Comparison of ENCODE assay signal across 40 cellular contexts in the genomic region with DNA sequence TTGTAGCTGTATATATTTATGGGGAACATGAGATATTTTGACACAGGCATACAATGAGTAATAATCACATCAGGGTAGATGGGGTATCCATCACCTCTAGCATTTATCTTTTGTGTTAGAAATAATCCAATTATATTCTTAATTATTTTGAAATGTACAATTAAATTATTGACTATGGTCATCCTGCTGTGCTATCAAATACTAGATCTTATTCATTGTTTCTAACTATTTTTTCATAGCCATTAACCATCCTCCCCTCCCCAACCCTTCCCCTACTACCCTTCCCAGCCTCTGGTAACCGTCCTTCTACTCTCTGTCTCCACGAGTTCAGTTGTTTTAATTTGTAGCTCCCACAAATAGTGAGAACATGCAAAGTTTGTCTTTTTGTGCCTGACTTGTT. TPM values are rescaled to one million over a fixed set of nuclear protein-coding genes. Genes with fewer than 3 reads are reported as not detected.
"Had no signal": no experiment of that assay in that cellular context is flagged by ENCODE, and none has a peak within 500 bp of the region (broad histone marks: within the 10 kb centered on the region; RNA-seq: fewer than 3 reads in every experiment).

No MANE protein-coding gene starts in this region.

- H3K27me3 Mint-ChIP-seq: activated B cell treated with CpG ODN at 0.5 μM for 24 hours; activated CD4-positive, alpha-beta memory T cell treated with anti-CD3 and anti-CD28 coated beads for 36 hours; activated CD4-positive, alpha-beta T cell treated with anti-CD3 and anti-CD28 coated beads, Interleukin-2, amount 10 ng/mL, durations not matched to agents 24 days and 14 days; activated CD8-positive, alpha-beta T cell treated with anti-CD3 and anti-CD28 coated beads for 36 hours; activated naive CD4-positive, alpha-beta T cell treated with anti-CD3 and anti-CD28 coated beads, Interleukin-2, amount 10 ng/mL, durations not matched to agents 7 days and 5 days; activated naive CD8-positive, alpha-beta T cell treated with anti-CD3 and anti-CD28 coated beads for 36 hours; activated T-helper 17 cell treated with anti-CD3 and anti-CD28 coated beads, Interleukin-2, amount 50 U/mL, for 72 hours; T-cell had no signal

- H3K4me1 ChIP-seq: adrenal gland, body of pancreas had no signal

- H3K27ac Mint-ChIP-seq: activated B cell treated with CpG ODN at 0.5 μM for 24 hours; activated CD4-positive, alpha-beta memory T cell treated with anti-CD3 and anti-CD28 coated beads for 36 hours; activated CD4-positive, alpha-beta T cell treated with anti-CD3 and anti-CD28 coated beads, Interleukin-2, amount 10 ng/mL, durations not matched to agents 24 days and 14 days; activated CD8-positive, alpha-beta T cell treated with anti-CD3 and anti-CD28 coated beads for 36 hours; activated naive CD4-positive, alpha-beta T cell treated with anti-CD3 and anti-CD28 coated beads, Interleukin-2, amount 10 ng/mL, durations not matched to agents 7 days and 5 days; activated naive CD4-positive, alpha-beta T cell treated with anti-CD3 and anti-CD28 coated beads, Interleukin-2, amount 50 U/mL, for 72 hours; activated naive CD8-positive, alpha-beta T cell treated with anti-CD3 and anti-CD28 coated beads for 36 hours; activated T-cell treated with anti-CD3 and anti-CD28 coated beads, Interleukin-2, amount 50 U/mL, for 72 hours; activated T-helper 1 cell treated with anti-CD3 and anti-CD28 coated beads, Interleukin-12 subunit alpha, Interleukin-12 subunit beta, Interleukin-2, Interleukin-4 antibody, amounts not matched to agents 30 ng/mL and 10 ng/mL and 1 ng/mL, durations not matched to agents 14 hours and 24 hours and 36 hours; activated T-helper 17 cell treated with anti-CD3 and anti-CD28 coated beads, Interleukin-2, amount 50 U/mL, for 72 hours; T-cell; T-helper 2 cell treated with Interferon-gamma antibody and Interleukin-4, amounts not matched to agents 5 μg/mL and 100 μg/mL, for 36 hours had no signal

- DNase-seq: activated B cell treated with CpG ODN at 0.5 μM for 24 hours; activated CD4-positive, alpha-beta memory T cell treated with anti-CD3 and anti-CD28 coated beads for 36 hours; activated CD4-positive, alpha-beta T cell treated with anti-CD3 and anti-CD28 coated beads for 4 hours; activated CD4-positive, alpha-beta T cell treated with anti-CD3 and anti-CD28 coated beads, Interleukin-2, amount 10 ng/mL, durations not matched to agents 24 days and 14 days; activated CD4-positive, alpha-beta T cell treated with anti-CD3 and anti-CD28 coated beads, Interleukin-2, amount 50 U/mL, for 1 hour; activated CD4-positive, alpha-beta T cell treated with anti-CD3 and anti-CD28 coated beads, Interleukin-2, amount 50 U/mL, for 4 hours; activated CD4-positive, CD25-positive, alpha-beta regulatory T cell treated with anti-CD3 and anti-CD28 coated beads, Interleukin-2, amount 50 U/mL, for 72 hours; activated CD8-positive, alpha-beta memory T cell treated with anti-CD3 and anti-CD28 coated beads, Interleukin-2, amount 50 U/mL, for 4 hours; activated CD8-positive, alpha-beta T cell treated with anti-CD3 and anti-CD28 coated beads for 36 hours; activated effector memory CD4-positive, alpha-beta T cell treated with anti-CD3 and anti-CD28 coated beads, Interleukin-2, amount 50 U/mL, for 16 hours; activated gamma-delta T cell treated with Interleukin-2 at 50 U/mL for 16 hours; activated naive CD4-positive, alpha-beta T cell; activated naive CD4-positive, alpha-beta T cell treated with anti-CD3 and anti-CD28 coated beads, Interleukin-2, amount 10 ng/mL, durations not matched to agents 7 days and 5 days; activated naive CD8-positive, alpha-beta T cell treated with anti-CD3 and anti-CD28 coated beads for 36 hours; activated T-cell treated with anti-CD3 and anti-CD28 coated beads for 4 hours; activated T-cell treated with anti-CD3 and anti-CD28 coated beads, Interleukin-2, amount 50 U/mL, for 1 hour; activated T-cell treated with anti-CD3 and anti-CD28 coated beads, Interleukin-2, amount 50 U/mL, for 4 hours; activated T-cell treated with anti-CD3 and anti-CD28 coated beads, Interleukin-2, amount 50 U/mL, for 72 hours; adrenal gland; amniotic stem cell; aorta; body of pancreas; brain microvascular endothelial cell; central memory CD4-positive, alpha-beta T cell; cerebellar nuclear complex; T-cell; T-helper 2 cell; T-helper 9 cell had no signal

- H3K4me1 Mint-ChIP-seq: activated B cell treated with CpG ODN at 0.5 μM for 24 hours; activated CD4-positive, alpha-beta T cell treated with anti-CD3 and anti-CD28 coated beads, Interleukin-2, amount 10 ng/mL, durations not matched to agents 24 days and 14 days; activated naive CD4-positive, alpha-beta T cell treated with anti-CD3 and anti-CD28 coated beads, Interleukin-2, amount 10 ng/mL, durations not matched to agents 7 days and 5 days had no signal

- H3K4me3 Mint-ChIP-seq: activated B cell treated with CpG ODN at 0.5 μM for 24 hours; activated CD4-positive, alpha-beta memory T cell treated with anti-CD3 and anti-CD28 coated beads for 36 hours; activated CD4-positive, alpha-beta T cell treated with anti-CD3 and anti-CD28 coated beads, Interleukin-2, amount 10 ng/mL, durations not matched to agents 24 days and 14 days; activated CD8-positive, alpha-beta T cell treated with anti-CD3 and anti-CD28 coated beads for 36 hours; activated naive CD4-positive, alpha-beta T cell treated with anti-CD3 and anti-CD28 coated beads, Interleukin-2, amount 10 ng/mL, durations not matched to agents 7 days and 5 days; activated naive CD8-positive, alpha-beta T cell treated with anti-CD3 and anti-CD28 coated beads for 36 hours; activated T-cell treated with anti-CD3 and anti-CD28 coated beads, Interleukin-2, amount 50 U/mL, for 4 hours; activated T-cell treated with anti-CD3 and anti-CD28 coated beads, Interleukin-2, amount 50 U/mL, for 72 hours; activated T-helper 1 cell treated with anti-CD3 and anti-CD28 coated beads, Interleukin-12 subunit alpha, Interleukin-12 subunit beta, Interleukin-2, Interleukin-4 antibody, amounts not matched to agents 30 ng/mL and 10 ng/mL and 1 ng/mL, durations not matched to agents 14 hours and 24 hours and 36 hours; activated T-helper 17 cell treated with anti-CD3 and anti-CD28 coated beads, Interleukin-2, amount 50 U/mL, for 72 hours; T-cell; T-helper 2 cell treated with Interferon-gamma antibody and Interleukin-4, amounts not matched to agents 5 μg/mL and 100 μg/mL, for 36 hours had no signal

- ATAC-seq: activated CD8-positive, alpha-beta T cell treated with anti-CD3 and anti-CD28 coated beads for 36 hours; activated naive CD4-positive, alpha-beta T cell treated with anti-CD3 and anti-CD28 coated beads, Interleukin-2, amount 50 U/mL, for 72 hours; activated T-cell treated with anti-CD3 and anti-CD28 coated beads, Interleukin-2, amount 50 U/mL, for 4 hours; activated T-cell treated with anti-CD3 and anti-CD28 coated beads, Interleukin-2, amount 50 U/mL, for 72 hours; activated T-helper 17 cell treated with anti-CD3 and anti-CD28 coated beads, Interleukin-2, amount 50 U/mL, for 72 hours; body of pancreas; T-cell had no signal

- H3K4me3 ChIP-seq: adrenal gland, body of pancreas, breast epithelium had no signal

- H3K9me3 ChIP-seq: adrenal gland, body of pancreas, breast epithelium had no signal

- H3K36me3 ChIP-seq: breast epithelium had no signal

- H3K27ac ChIP-seq: adrenal gland, body of pancreas, brain microvascular endothelial cell, breast epithelium, VCaP had no signal

- FAIRE-seq: astrocyte, TTC549 had no signal

- H3K9me3 Mint-ChIP-seq: activated B cell treated with CpG ODN at 0.5 μM for 24 hours; activated CD4-positive, alpha-beta memory T cell treated with anti-CD3 and anti-CD28 coated beads for 36 hours; activated CD4-positive, alpha-beta T cell treated with anti-CD3 and anti-CD28 coated beads, Interleukin-2, amount 10 ng/mL, durations not matched to agents 24 days and 14 days; activated CD8-positive, alpha-beta T cell treated with anti-CD3 and anti-CD28 coated beads for 36 hours; activated naive CD4-positive, alpha-beta T cell treated with anti-CD3 and anti-CD28 coated beads, Interleukin-2, amount 10 ng/mL, durations not matched to agents 7 days and 5 days; activated naive CD4-positive, alpha-beta T cell treated with anti-CD3 and anti-CD28 coated beads, Interleukin-2, amount 50 U/mL, for 72 hours; activated naive CD8-positive, alpha-beta T cell treated with anti-CD3 and anti-CD28 coated beads for 36 hours; activated T-cell treated with anti-CD3 and anti-CD28 coated beads, Interleukin-2, amount 50 U/mL, for 4 hours; activated T-cell treated with anti-CD3 and anti-CD28 coated beads, Interleukin-2, amount 50 U/mL, for 72 hours; activated T-helper 1 cell treated with anti-CD3 and anti-CD28 coated beads, Interleukin-12 subunit alpha, Interleukin-12 subunit beta, Interleukin-2, Interleukin-4 antibody, amounts not matched to agents 30 ng/mL and 10 ng/mL and 1 ng/mL, durations not matched to agents 14 hours and 24 hours and 36 hours; activated T-helper 17 cell treated with anti-CD3 and anti-CD28 coated beads, Interleukin-2, amount 50 U/mL, for 72 hours; T-cell; T-helper 2 cell treated with Interferon-gamma antibody and Interleukin-4, amounts not matched to agents 5 μg/mL and 100 μg/mL, for 36 hours had no signal

RNA-seq across cellular contexts. Expression of a gene that starts 28.5 kb away (rescaled TPM):
- total RNA-seq: activated B cell treated with CpG ODN at 0.5 μM for 24 hours; activated CD4-positive, alpha-beta memory T cell treated with anti-CD3 and anti-CD28 coated beads for 36 hours; activated CD4-positive, alpha-beta T cell treated with anti-CD3 and anti-CD28 coated beads, Interleukin-2, amount 10 ng/mL, durations not matched to agents 24 days and 14 days; activated CD8-positive, alpha-beta memory T cell treated with anti-CD3 and anti-CD28 coated beads for 36 hours; activated CD8-positive, alpha-beta T cell treated with anti-CD3 and anti-CD28 coated beads for 36 hours; activated naive CD4-positive, alpha-beta T cell treated with anti-CD3 and anti-CD28 coated beads, Interleukin-2, amount 50 U/mL, for 72 hours; activated naive CD8-positive, alpha-beta T cell treated with anti-CD3 and anti-CD28 coated beads for 36 hours; activated T-cell treated with anti-CD3 and anti-CD28 coated beads, Interleukin-2, amount 50 U/mL, for 4 hours; activated T-cell treated with anti-CD3 and anti-CD28 coated beads, Interleukin-2, amount 50 U/mL, for 72 hours; activated T-helper 1 cell treated with anti-CD3 and anti-CD28 coated beads, Interleukin-12 subunit alpha, Interleukin-12 subunit beta, Interleukin-2, Interleukin-4 antibody, amounts not matched to agents 30 ng/mL and 10 ng/mL and 1 ng/mL, durations not matched to agents 14 hours and 24 hours and 36 hours; activated T-helper 17 cell treated with anti-CD3 and anti-CD28 coated beads, Interleukin-2, amount 50 U/mL, for 72 hours; aorta; astrocyte; body of pancreas; breast epithelium; cardiac septum; chondrocyte; T-cell; T-helper 1 cell treated with Interleukin-12 subunit alpha and Interleukin-12 subunit beta and Interleukin-4 antibody, amounts not matched to agents 30 ng/mL and 1 ng/mL, for 36 hours had no signal
